19 cellular contexts compared by ENCODE assay signal in the genomic region with DNA sequence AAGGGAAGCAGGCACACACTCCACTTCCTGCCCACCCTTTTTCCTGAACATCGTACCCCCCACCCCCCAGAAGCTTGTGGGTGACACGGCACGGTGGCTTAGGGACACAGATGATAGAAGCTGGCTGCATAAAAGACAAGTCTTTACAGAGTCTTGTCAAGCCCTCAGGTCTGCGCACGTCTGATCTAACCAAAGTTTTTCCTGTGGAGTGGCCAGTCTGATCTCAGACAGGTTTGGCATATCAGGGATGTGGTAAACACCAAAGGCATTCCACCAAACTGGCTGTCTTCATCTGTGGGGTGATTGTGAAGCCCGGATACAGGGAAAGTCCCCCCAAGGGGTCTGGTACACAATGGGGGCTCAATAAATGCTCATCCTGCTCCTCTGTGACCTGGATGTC. TPM values are rescaled to one million over a fixed set of nuclear protein-coding genes. Genes with fewer than 3 reads are reported as not detected.
"Had no signal": no experiment of that assay in that cellular context is flagged by ENCODE, and none has a peak within 500 bp of the region (broad histone marks: within the 10 kb centered on the region; RNA-seq: fewer than 3 reads in every experiment).

No MANE protein-coding gene starts in this region.

- ATAC-seq: body of pancreas, gastroesophageal sphincter, natural killer cell, right cardiac atrium had no signal

- H3K27ac ChIP-seq: body of pancreas, coronary artery, gastroesophageal sphincter, prostate gland, skin epidermis, thoracic aorta had no signal

- H3K27me3 ChIP-seq: body of pancreas, gastroesophageal sphincter had no signal

- H3K9me3 Mint-ChIP-seq: activated naive CD8-positive, alpha-beta T cell treated with anti-CD3 and anti-CD28 coated beads for 36 hours; central memory CD8-positive, alpha-beta T cell; immature natural killer cell; natural killer cell had no signal

- H3K36me3 ChIP-seq: prostate gland, thoracic aorta had no signal

- H3K4me1 Mint-ChIP-seq: immature natural killer cell had no signal

- H3K9me3 ChIP-seq: body of pancreas, gastroesophageal sphincter, prostate gland, thoracic aorta had no signal

- H3K27me3 Mint-ChIP-seq: activated naive CD8-positive, alpha-beta T cell treated with anti-CD3 and anti-CD28 coated beads for 36 hours; central memory CD8-positive, alpha-beta T cell had no signal

- DNase-seq: activated CD4-positive, CD25-positive, alpha-beta regulatory T cell treated with anti-CD3 and anti-CD28 coated beads, Interleukin-2, amount 50 U/mL, for 72 hours; activated naive CD4-positive, alpha-beta T cell; activated naive CD8-positive, alpha-beta T cell treated with anti-CD3 and anti-CD28 coated beads for 36 hours; body of pancreas; immature natural killer cell; kidney glomerular epithelial cell; mesenchymal stem cell; natural killer cell; stimulated activated CD4-positive, alpha-beta T cell treated with anti-CD3 and anti-CD28 coated beads, Interleukin-15, amount 100 ng/mL, for 24 hours; stimulated activated CD4-positive, alpha-beta T cell treated with anti-CD3 and anti-CD28 coated beads, Interleukin-2, amount 100 ng/mL, for 48 hours had no signal

- H3K4me1 ChIP-seq: body of pancreas, gastroesophageal sphincter, prostate gland had no signal

- H3K4me3 ChIP-seq: body of pancreas, coronary artery, gastroesophageal sphincter, prostate gland, skin epidermis, thoracic aorta had no signal

- H3K36me3 Mint-ChIP-seq: activated naive CD8-positive, alpha-beta T cell treated with anti-CD3 and anti-CD28 coated beads for 36 hours; immature natural killer cell; natural killer cell had no signal

- H3K27ac Mint-ChIP-seq: activated naive CD8-positive, alpha-beta T cell treated with anti-CD3 and anti-CD28 coated beads for 36 hours; immature natural killer cell; natural killer cell had no signal

- H3K4me3 Mint-ChIP-seq: activated naive CD8-positive, alpha-beta T cell treated with anti-CD3 and anti-CD28 coated beads for 36 hours; central memory CD8-positive, alpha-beta T cell; immature natural killer cell; natural killer cell had no signal

RNA-seq across cellular contexts. Expression of a gene that starts 50.0 kb away (rescaled TPM):
- total RNA-seq: gastroesophageal sphincter; natural killer cell; T-helper 1 cell treated with Interleukin-12 subunit alpha and Interleukin-12 subunit beta and Interleukin-4 antibody, amounts not matched to agents 30 ng/mL and 1 ng/mL, for 36 hours; thoracic aorta had no signal
- polyA plus RNA-seq: liver had no signal
